In the genomic region with DNA sequence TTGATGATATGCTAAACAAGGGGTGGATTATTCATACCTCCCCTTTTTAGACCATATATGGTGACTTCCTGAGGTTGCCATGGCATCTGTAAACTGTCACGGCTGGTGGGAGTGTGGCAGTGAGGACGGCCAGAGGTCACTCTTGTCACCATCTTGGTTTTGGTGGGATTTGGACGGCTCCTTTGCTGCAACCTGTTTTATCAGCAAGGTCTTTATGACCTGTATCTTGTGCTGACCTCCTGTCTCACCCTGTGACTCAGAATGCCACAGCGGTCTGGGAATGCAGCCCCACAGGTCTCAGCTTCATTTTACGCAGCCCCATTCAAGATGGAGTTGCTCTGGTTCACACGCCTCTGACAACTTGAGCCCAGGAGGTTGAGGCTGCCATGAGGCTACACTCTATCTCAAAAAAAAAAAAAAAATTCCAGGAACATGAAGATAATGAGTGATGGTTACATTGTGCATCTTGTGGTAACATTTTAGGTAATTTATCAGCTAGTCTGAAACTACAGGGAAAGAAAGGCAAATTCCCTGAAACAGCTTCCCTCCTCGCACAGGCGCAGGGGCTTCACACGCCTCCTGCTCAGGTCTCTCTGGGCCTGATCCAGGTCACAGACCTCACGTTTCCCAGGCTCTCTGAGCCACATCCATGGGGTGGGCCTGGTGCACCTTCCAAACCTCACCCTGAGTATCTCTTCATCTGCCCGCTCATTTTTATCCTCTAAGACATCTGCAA, we compare ENCODE assay signal across 15 cellular contexts. TPM values are rescaled to one million over a fixed set of nuclear protein-coding genes. Genes with fewer than 3 reads are reported as not detected.
DNase-seq lines count a peak whose midpoint lies in the region; ATAC-seq and TF ChIP-seq lines count a peak whose summit lies in the region.
"Had no signal": no experiment of that assay in that cellular context is flagged by ENCODE, and none has a peak within 500 bp of the region (broad histone marks: within the 10 kb centered on the region; RNA-seq: fewer than 3 reads in every experiment).

No MANE protein-coding gene starts in this region.

- H3K4me2 ChIP-seq in PC-9, result peak overlapping the region; percentile 7; the same call in 1 of the 2 replicates

- H3K9me2 ChIP-seq in PC-9 (ENCODE audit: insufficient read depth), result no peaks in the 10 kb centered on the region

- TF ChIP-seq POLR2A in stomach (IDR thresholded peaks at IDR 0.05) (no peak), gastroesophageal sphincter (IDR thresholded peaks at IDR 0.05) (no peak)

- CTCF ChIA-PET in PC-9 (lab: Charles Lee), result no interaction called here

- H3K27ac ChIP-seq in PC-9 (no peak overlapping the region), stomach (no peak overlapping the region), gastroesophageal sphincter (no peak overlapping the region)

- 62 to 76% (median 71%) methylated on average over 11 of the region's 11 CpGs for WGBS in stomach, 5 donors
- 65 to 67% methylated on average over 4 to 9 of the region's 11 CpGs for WGBS in gastroesophageal sphincter (ENCODE audit: low coverage in 1 of 2), 2 donors

- TF ChIP-seq CTCF in PC-9 (conservative IDR thresholded peaks at IDR 0.05) (no peak), stomach (IDR thresholded peaks at IDR 0.05) (no peak), gastroesophageal sphincter (IDR thresholded peaks at IDR 0.05) (no peak)

- intact Hi-C loops in PC-9 (cut with micrococcal nuclease; ENCODE audit: unreplicated experiment) (no loop called here), stomach (cut with DNase I; ENCODE audit: low total_unique reads) (no loop called here)

- H3K9me3 ChIP-seq in PC-9 (ENCODE audit: insufficient read depth, low read depth), result no peaks in the 10 kb centered on the region
- no peaks in the 10 kb centered on the region for H3K9me3 ChIP-seq in stomach
- H3K9me3 ChIP-seq in gastroesophageal sphincter, result no peaks in the 10 kb centered on the region

- peaks cover 33% of the 10 kb centered on the region for H3K4me1 ChIP-seq in PC-9 (replicated peaks; ENCODE audit: insufficient read depth)
- peaks cover 0 to 22% (median 6%) of the 10 kb centered on the region in 4 donors for H3K4me1 ChIP-seq in stomach
- peaks cover 0 to 17% (median 0%) of the 10 kb centered on the region in 3 donors for H3K4me1 ChIP-seq in gastroesophageal sphincter

- H3F3A ChIP-seq in PC-9 (ENCODE audit: insufficient read depth, low read depth), result peaks cover 28% of the 10 kb centered on the region

- POLR2A ChIA-PET in PC-9 (lab: Charles Lee; ENCODE audit: unreplicated experiment), result no interaction called here

- DNase-seq in A172 (ENCODE audit: low spot score) (peak; percentile 64), Daoy (ENCODE audit: low read depth) (peak; percentile 27), PC-9 (peak; percentile 44 to 66), left kidney (ENCODE audit: low read depth, low spot score) (peak; percentile 65), stomach (no peak), NCI-H2227 (lab: John Stamatoyannopoulos, UW; ENCODE audit: unreplicated experiment) (no peak)
- DNase-seq: AML-193; CD4-positive, alpha-beta T cell; EL; NCI-H1092; NCI-H446; SHP77 treated with DMSO at 0.1 percent for 48 hours had no signal

- no peak for TF ChIP-seq EP300 in stomach (IDR thresholded peaks at IDR 0.05)
- TF ChIP-seq EP300 in gastroesophageal sphincter (IDR thresholded peaks at IDR 0.05), result no peak

- BruUV-seq in PC-9 (replicated peaks; lab: Mats Ljungman, UMichigan), result no TSS peak

- no peaks in the 10 kb centered on the region for H3K79me2 ChIP-seq in PC-9 (ENCODE audit: low read depth)

- ATAC-seq in gastroesophageal sphincter (no peak), HG02588 (IDR thresholded peaks at IDR 0.05; ENCODE audit: unreplicated experiment) (no peak)

- H3K36me3 ChIP-seq in PC-9 (ENCODE audit: low read depth), result no peaks in the 10 kb centered on the region
- no peaks in the 10 kb centered on the region for H3K36me3 ChIP-seq in stomach
- no peaks in the 10 kb centered on the region for H3K36me3 ChIP-seq in gastroesophageal sphincter

- H2AFZ ChIP-seq in PC-9, result no peak overlapping the region

- H4K20me1 ChIP-seq in PC-9 (ENCODE audit: insufficient read depth), result no peaks in the 10 kb centered on the region

- peaks cover under 1% of the 10 kb centered on the region; the same call in 1 of the 2 replicates for H3K27me3 ChIP-seq in PC-9 (ENCODE audit: insufficient read depth, low read depth)
- H3K27me3 ChIP-seq in stomach, result peaks cover 0 to 73% (median 30%) of the 10 kb centered on the region in 3 donors
- peaks cover 86% of the 10 kb centered on the region for H3K27me3 ChIP-seq in gastroesophageal sphincter

- no peak overlapping the region for H3K4me3 ChIP-seq in PC-9
- no peak overlapping the region for H3K4me3 ChIP-seq in stomach
- no peak overlapping the region for H3K4me3 ChIP-seq in gastroesophageal sphincter

RNA-seq across cellular contexts. Expression of gene UBE2I, which starts 15.3 kb away (rescaled TPM):
- 102 and 117 TPM in 2 replicates for total RNA-seq in A172 (2014; rRNA removed; shearing (Covaris generic))
- 37.6 and 69.5 TPM in 2 replicates for total RNA-seq in Daoy (2014; rRNA removed; shearing (Covaris generic))
- total RNA-seq in PC-9 (2021), result 218 and 271 TPM in 2 replicates
- total RNA-seq in stomach, result 10 to 100 TPM; 42.0 to 71.0 (median 48.0) TPM
- polyA plus RNA-seq in stomach, result 10 to 100 TPM; 42.2 to 48.2 (median 42.6) TPM
- 10 to 100 TPM; 53.3 to 95.9 (median 76.9) TPM for total RNA-seq in gastroesophageal sphincter

RNA-seq across cellular contexts. Expression of gene TPSD1, which starts 38.2 kb away (rescaled TPM):
- not detected in 2 replicates for total RNA-seq in A172 (2014; rRNA removed; shearing (Covaris generic))
- not detected in 2 replicates for total RNA-seq in Daoy (2014; rRNA removed; shearing (Covaris generic))
- not detected in 2 replicates for total RNA-seq in PC-9 (2021)
- total RNA-seq in stomach, result 1 to 10 TPM in 1 of 5 donors, not detected in 4; 7.6 TPM
- 1 to 10 TPM in 2 of 3 donors, under 1 TPM in 1; 0.70 to 6.4 (median 2.6) TPM for polyA plus RNA-seq in stomach
- total RNA-seq in gastroesophageal sphincter, result 1 to 10 TPM in 3 of 4 donors, not detected in 1; 2.8 to 6.4 (median 3.7) TPM
- total RNA-seq: CD4-positive, alpha-beta T cell; HT1080 had no signal

RNA-seq across cellular contexts. Expression of gene BAIAP3, which starts 39.4 kb away (rescaled TPM):
- total RNA-seq in A172 (2014; rRNA removed; shearing (Covaris generic)), result 2.4 and 10.3 TPM in 2 replicates
- 0.11 and 1.2 TPM in 2 replicates for total RNA-seq in Daoy (2014; rRNA removed; shearing (Covaris generic))
- total RNA-seq in PC-9 (2021) (35.0 and 47.3 TPM in 2 replicates), stomach (10 to 100 TPM in 1 of 5 donors, 1 to 10 TPM in 4; 3.7 to 94.7 (median 6.7) TPM), gastroesophageal sphincter (10 to 100 TPM in 1 of 4 donors, 1 to 10 TPM in 3; 1.1 to 14.2 (median 3.0) TPM)
- polyA plus RNA-seq in stomach, result 1 to 10 TPM; 1.5 to 3.6 (median 2.5) TPM

RNA-seq across cellular contexts. Expression of gene TPSAB1, which starts 53.6 kb away (rescaled TPM):
- total RNA-seq in A172 (2014; rRNA removed; shearing (Covaris generic)), result 2.1 and 4.0 TPM in 2 replicates
- total RNA-seq in Daoy (2014; rRNA removed; shearing (Covaris generic)), result not detected in 2 replicates
- total RNA-seq in PC-9 (2021), result not detected in 2 replicates
- total RNA-seq in stomach, result 100 to 1,000 TPM in 3 of 5 donors, 10 to 100 TPM in 2; 15.4 to 202 (median 110) TPM
- 100 to 1,000 TPM in 1 of 3 donors, 10 to 100 TPM in 2; 16.9 to 115 (median 32.1) TPM for polyA plus RNA-seq in stomach
- total RNA-seq in gastroesophageal sphincter, result 10 to 100 TPM; 39.8 to 94.6 (median 63.9) TPM
- total RNA-seq: HT1080 had no signal

RNA-seq across cellular contexts. Expression of gene TSR3, which starts 57.6 kb away (rescaled TPM):
- total RNA-seq in A172 (2014; rRNA removed; shearing (Covaris generic)), result 179 TPM in 2 replicates
- total RNA-seq in Daoy (2014; rRNA removed; shearing (Covaris generic)), result 95.5 and 103 TPM in 2 replicates
- total RNA-seq in PC-9 (2021) (69.5 and 108 TPM in 2 replicates), stomach (100 to 1,000 TPM in 1 of 5 donors, 10 to 100 TPM in 3, 1 to 10 TPM in 1; 9.3 to 441 (median 41.1) TPM), gastroesophageal sphincter (100 to 1,000 TPM in 3 of 4 donors, 10 to 100 TPM in 1; 63.7 to 107 (median 103) TPM)
- polyA plus RNA-seq in stomach, result 10 to 100 TPM; 65.6 to 74.5 (median 71.9) TPM

Comparison
In these comparisons a context has a peak if more than half of its experiments do, and no peak if none do; other contexts are left out.
1. DNase-seq: peak in A172 (single experiment), Daoy (single experiment), PC-9 (2 of 2) and left kidney (single experiment); none in stomach (single experiment) and NCI-H2227 (single experiment).